In genomic region chr17:68289936-68290267, GRCh38 we compare ENCODE assay signal across 1 cellular context.
TF ChIP-seq lines count a peak whose summit lies in the region.

No MANE protein-coding gene starts in this region.

TF ChIP-seq in H1, 55 proteins besides CTCF, POLR2A, EP300 and RAD21:
- TF ChIP-seq TAF1 (IDR thresholded peaks at IDR 0.05; ENCODE audit: low read depth, low read length) (no peak), CEBPB (IDR thresholded peaks at IDR 0.05; ENCODE audit: low read depth, low read length) (no peak), SUZ12 (IDR thresholded peaks at IDR 0.05; ENCODE audit: low read length) (no peak), RBBP5 (IDR thresholded peaks at IDR 0.05; ENCODE audit: borderline replicate concordance, low read depth, low read length) (no peak), SP1 (IDR thresholded peaks at IDR 0.05; ENCODE audit: low read depth, low read length) (no peak), CHD7 (IDR thresholded peaks at IDR 0.05; ENCODE audit: insufficient replicate concordance, low read length) (no peak), BRCA1 (IDR thresholded peaks at IDR 0.05; ENCODE audit: low read depth, low read length) (no peak), HDAC2 (IDR thresholded peaks at IDR 0.05; ENCODE audit: borderline replicate concordance in 1 of 2, low read depth in 2 of 2, low read length in 2 of 2) (no peak), KDM5A (IDR thresholded peaks at IDR 0.05; ENCODE audit: low read length) (no peak), SP2 (IDR thresholded peaks at IDR 0.05; ENCODE audit: low read length) (no peak), TCF12 (IDR thresholded peaks at IDR 0.05; ENCODE audit: low read depth, low read length) (no peak), TBP (IDR thresholded peaks at IDR 0.05; ENCODE audit: low read depth, low read length) (no peak), RFX5 (IDR thresholded peaks at IDR 0.05; ENCODE audit: borderline replicate concordance, low read depth, low read length) (no peak), ZNF274 (IDR thresholded peaks at IDR 0.05; ENCODE audit: borderline replicate concordance, extremely low read depth, low read length) (no peak)
TF ChIP-seq in H1: peak in this region for 0.
